28 cellular contexts compared by ENCODE assay signal in the genomic region with DNA sequence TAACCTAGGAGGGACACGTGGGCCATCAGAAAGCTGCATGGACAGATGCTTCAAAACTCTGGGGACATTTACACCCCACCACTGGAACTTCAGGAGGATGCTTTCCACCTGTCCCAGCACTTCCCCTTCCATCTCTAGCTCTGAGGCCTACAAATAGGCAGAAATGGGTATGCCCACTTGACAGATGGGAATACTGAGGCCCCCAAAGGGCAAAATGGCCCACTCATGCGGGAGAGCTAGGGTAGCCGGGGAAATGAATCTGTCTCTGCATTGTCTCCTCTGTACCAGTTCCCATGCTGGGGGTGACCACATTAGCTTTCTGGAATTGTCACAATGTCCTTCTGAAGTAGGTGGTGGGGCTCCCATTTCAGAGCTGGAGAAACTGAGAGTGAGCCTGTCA.
"Had no signal": no experiment of that assay in that cellular context is flagged by ENCODE, and none has a peak within 500 bp of the region (broad histone marks: within the 10 kb centered on the region; RNA-seq: fewer than 3 reads in every experiment).

No MANE protein-coding gene starts in this region.

- H3K4me2 ChIP-seq: hepatocyte had no signal

- H3K27me3 ChIP-seq: colonic mucosa, esophagus squamous epithelium, gastrocnemius medialis, hepatocyte had no signal

- H3K4me3 ChIP-seq: colonic mucosa, esophagus squamous epithelium, gastrocnemius medialis, hepatocyte, left ventricle myocardium inferior, lower lobe of right lung, mucosa of descending colon had no signal

- H3K4me1 Mint-ChIP-seq: immature natural killer cell had no signal

- H3K9me3 ChIP-seq: colonic mucosa, gastrocnemius medialis, lower lobe of right lung had no signal

- H3K27ac ChIP-seq: colonic mucosa, epithelial cell of prostate, esophagus squamous epithelium, gastrocnemius medialis, hepatocyte, left ventricle myocardium inferior, lower lobe of right lung had no signal

- FAIRE-seq: endometrium, kidney had no signal

- DNase-seq: colonic mucosa; cortex of kidney; effector CD8-positive, alpha-beta T cell; effector memory CD8-positive, alpha-beta T cell; erythroblast; esophagus squamous epithelium; foreskin fibroblast; foreskin melanocyte; gastrocnemius medialis; head of caudate nucleus; hypothalamus; immature natural killer cell; kidney; kidney glomerular epithelial cell; left colon; left ventricle myocardium inferior; lower lobe of right lung; mesenchymal stem cell; mucosa of descending colon; naive B cell had no signal

- H3K36me3 ChIP-seq: colonic mucosa, esophagus squamous epithelium, gastrocnemius medialis, left ventricle myocardium inferior, lower lobe of right lung had no signal

- H3K4me1 ChIP-seq: colonic mucosa, esophagus squamous epithelium, gastrocnemius medialis, left ventricle myocardium inferior, lower lobe of right lung had no signal

- H3K27me3 Mint-ChIP-seq: dendritic cell treated with granulocyte-macrophage colony-stimulating factor and Interleukin-4, amounts not matched to agents 40 ng/mL and 50 ng/mL, for 4 days; effector memory CD8-positive, alpha-beta T cell had no signal

- ATAC-seq: effector memory CD8-positive, alpha-beta T cell; esophagus mucosa; gastrocnemius medialis; left colon; left lobe of liver; lower lobe of right lung; mucosa of descending colon had no signal

- H3K79me2 ChIP-seq: hepatocyte had no signal

- H3K36me3 Mint-ChIP-seq: immature natural killer cell had no signal

- H3K4me3 Mint-ChIP-seq: dendritic cell treated with granulocyte-macrophage colony-stimulating factor and Interleukin-4, amounts not matched to agents 40 ng/mL and 50 ng/mL, for 4 days; effector memory CD8-positive, alpha-beta T cell; endodermal cell; immature natural killer cell; mesothelial cell of epicardium; naive B cell had no signal

- H2AFZ ChIP-seq: hepatocyte had no signal

- H3K27ac Mint-ChIP-seq: dendritic cell treated with granulocyte-macrophage colony-stimulating factor and Interleukin-4, amounts not matched to agents 40 ng/mL and 50 ng/mL, for 4 days; effector memory CD8-positive, alpha-beta T cell; immature natural killer cell; naive B cell had no signal
